Comparison of ENCODE assay signal across 13 cellular contexts in the genomic region with DNA sequence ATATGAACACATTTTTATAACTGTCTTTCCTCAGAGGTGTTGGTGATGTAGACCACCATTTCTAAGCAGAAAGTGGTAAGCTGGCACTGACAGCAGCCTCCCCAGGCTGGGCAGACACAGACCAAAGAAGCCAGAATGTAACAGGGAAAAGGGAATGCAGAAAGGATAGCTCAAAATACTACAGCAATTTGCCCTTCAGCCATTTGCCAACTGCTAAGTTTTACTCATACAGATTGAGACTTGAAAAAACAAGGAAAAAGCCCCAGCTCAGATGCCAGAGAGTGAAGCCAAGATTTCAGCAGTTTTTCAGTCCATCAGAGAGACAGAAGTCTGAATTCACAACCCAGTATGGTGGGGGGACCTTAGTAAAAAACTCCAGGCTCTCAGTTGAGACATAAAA.
A peak's percentile ranks its signal among the peaks of the same experiment; 100 is the strongest.
DNase-seq lines count a peak whose midpoint lies in the region; ATAC-seq and TF ChIP-seq lines count a peak whose summit lies in the region.
"Had no signal": no experiment of that assay in that cellular context is flagged by ENCODE, and none has a peak within 500 bp of the region (broad histone marks: within the 10 kb centered on the region; RNA-seq: fewer than 3 reads in every experiment).

No MANE protein-coding gene starts in this region.

- H3K4me1 ChIP-seq in PC-9 (replicated peaks; ENCODE audit: insufficient read depth) (peaks cover 19% of the 10 kb centered on the region), esophagus squamous epithelium (peaks cover 0 to 32% (median 18%) of the 10 kb centered on the region in 3 donors), muscle layer of duodenum (ENCODE audit: control insufficient read depth in 1 of 2, insufficient read depth in 2 of 2, low read length in 2 of 2) (peaks cover 0 to 7% of the 10 kb centered on the region in 2 donors)
- H3K4me1 ChIP-seq: BE2C had no signal

- TF ChIP-seq POLR2A in esophagus squamous epithelium (IDR thresholded peaks at IDR 0.05): no peak

- H2AFZ ChIP-seq in PC-9: peak overlapping the region; percentile 63; the same call in 1 of the 2 replicates

- H3K4me3 ChIP-seq in AG09309 (ENCODE audit: control insufficient read depth, low read depth, low read length) (no peak overlapping the region), PC-9 (no peak overlapping the region), esophagus squamous epithelium (no peak overlapping the region), muscle layer of duodenum (ENCODE audit: low read depth in 1 of 2, low read length in 2 of 2) (no peak overlapping the region)
- H3K4me3 ChIP-seq: SJCRH30 had no signal

- no peaks in the 10 kb centered on the region for H3K9me2 ChIP-seq in PC-9 (ENCODE audit: insufficient read depth)

- intact Hi-C loops in PC-9 (cut with micrococcal nuclease; ENCODE audit: unreplicated experiment): loop anchor here (1.0 kb wide), 1 partner anchor 30 kb away; no protein-coding TSS in a partner anchor
- intact Hi-C loops in esophagus squamous epithelium (cut with DNase I): no loop called here

- POLR2A ChIA-PET in PC-9 (lab: Charles Lee; ENCODE audit: unreplicated experiment): no interaction called here

- H3K79me2 ChIP-seq in PC-9 (ENCODE audit: low read depth): no peaks in the 10 kb centered on the region

- ATAC-seq in GM21619 (IDR thresholded peaks at IDR 0.05; ENCODE audit: unreplicated experiment) (no peak), GM18907 (IDR thresholded peaks at IDR 0.05; ENCODE audit: unreplicated experiment) (no peak)
- ATAC-seq in stimulated activated naive CD8-positive, alpha-beta T cell treated with anti-CD3 and anti-CD28 coated beads, Interleukin-15, Interleukin-2, amounts not matched to agents 100 U/mL and 50 U/mL, for 24 hours: no peak

- DNase-seq in AG09309 (ENCODE audit: low read depth) (peak; percentile 32), PC-9 (no peak), esophagus squamous epithelium (lab: John Stamatoyannopoulos, UW) (no peak)
- DNase-seq in activated naive CD4-positive, alpha-beta T cell treated with anti-CD3 and anti-CD28 coated beads, Interleukin-2, amount 50 U/mL, for 16 hours: no peak
- DNase-seq in stimulated activated naive CD8-positive, alpha-beta T cell treated with anti-CD3 and anti-CD28 coated beads, Interleukin-15, Interleukin-2, amounts not matched to agents 100 U/mL and 50 U/mL, for 24 hours: no peak
- DNase-seq: activated CD4-positive, alpha-beta T cell treated with anti-CD3 and anti-CD28 coated beads for 4 hours; activated effector memory CD4-positive, alpha-beta T cell treated with Interleukin-2 at 50 U/mL for 16 hours; BE2C; NCI-H510A had no signal

- H3K9me3 ChIP-seq in PC-9 (ENCODE audit: insufficient read depth, low read depth) (no peaks in the 10 kb centered on the region; the same call in none of the 2 replicates), esophagus squamous epithelium (no peaks in the 10 kb centered on the region), muscle layer of duodenum (ENCODE audit: control insufficient read depth in 1 of 2, low read length in 2 of 2) (no peaks in the 10 kb centered on the region)
- H3K9me3 ChIP-seq: BE2C, SJCRH30 had no signal

- H3K4me2 ChIP-seq in PC-9: no peak overlapping the region

- no TSS peak for BruUV-seq in PC-9 (replicated peaks; lab: Mats Ljungman, UMichigan)

- TF ChIP-seq CTCF in AG09309 (IDR thresholded peaks at IDR 0.05; ENCODE audit: control insufficient read depth, insufficient read depth, low read depth, low read length, missing control alignments) (no peak), PC-9 (conservative IDR thresholded peaks at IDR 0.05) (no peak), esophagus squamous epithelium (IDR thresholded peaks at IDR 0.05) (no peak)

- peaks cover 4% of the 10 kb centered on the region for H3F3A ChIP-seq in PC-9 (ENCODE audit: insufficient read depth, low read depth)

- H3K27ac ChIP-seq in PC-9: peak overlapping the region; percentile 81
- peak overlapping the region; percentile 41 to 79 (median 73) for H3K27ac ChIP-seq in esophagus squamous epithelium
- H3K27ac ChIP-seq in muscle layer of duodenum (ENCODE audit: low read length): peak overlapping the region; percentile 11
- H3K27ac ChIP-seq: SJCRH30 had no signal

- H3K27me3 ChIP-seq in PC-9 (ENCODE audit: insufficient read depth, low read depth): no peaks in the 10 kb centered on the region
- H3K27me3 ChIP-seq in esophagus squamous epithelium: no peaks in the 10 kb centered on the region
- H3K27me3 ChIP-seq in muscle layer of duodenum (ENCODE audit: low read depth, low read length): no peaks in the 10 kb centered on the region
- H3K27me3 ChIP-seq: BE2C, SJCRH30 had no signal

- no peaks in the 10 kb centered on the region for H3K36me3 ChIP-seq in PC-9 (ENCODE audit: low read depth)
- no peaks in the 10 kb centered on the region for H3K36me3 ChIP-seq in esophagus squamous epithelium
- H3K36me3 ChIP-seq in muscle layer of duodenum (ENCODE audit: control insufficient read depth in 1 of 2, insufficient read depth in 2 of 2, low read length in 2 of 2): no peaks in the 10 kb centered on the region
- H3K36me3 ChIP-seq: BE2C, SJCRH30 had no signal

- H4K20me1 ChIP-seq in PC-9 (ENCODE audit: insufficient read depth): no peaks in the 10 kb centered on the region

- CTCF ChIA-PET in PC-9 (lab: Charles Lee): interaction anchor here (0.6 to 0.7 kb wide), 2 partner anchors 77 to 1068 kb away, joined by 3 read pairs; no protein-coding TSS in a partner anchor

Comparison
In these comparisons a context has a peak if more than half of its experiments do, and no peak if none do; other contexts are left out.
1. H3K27ac ChIP-seq: peak in every context shown above with its lines; median percentile 81 in PC-9; 73 in esophagus squamous epithelium; 11 in muscle layer of duodenum.